26 cellular contexts compared by ENCODE assay signal in the genomic region with DNA sequence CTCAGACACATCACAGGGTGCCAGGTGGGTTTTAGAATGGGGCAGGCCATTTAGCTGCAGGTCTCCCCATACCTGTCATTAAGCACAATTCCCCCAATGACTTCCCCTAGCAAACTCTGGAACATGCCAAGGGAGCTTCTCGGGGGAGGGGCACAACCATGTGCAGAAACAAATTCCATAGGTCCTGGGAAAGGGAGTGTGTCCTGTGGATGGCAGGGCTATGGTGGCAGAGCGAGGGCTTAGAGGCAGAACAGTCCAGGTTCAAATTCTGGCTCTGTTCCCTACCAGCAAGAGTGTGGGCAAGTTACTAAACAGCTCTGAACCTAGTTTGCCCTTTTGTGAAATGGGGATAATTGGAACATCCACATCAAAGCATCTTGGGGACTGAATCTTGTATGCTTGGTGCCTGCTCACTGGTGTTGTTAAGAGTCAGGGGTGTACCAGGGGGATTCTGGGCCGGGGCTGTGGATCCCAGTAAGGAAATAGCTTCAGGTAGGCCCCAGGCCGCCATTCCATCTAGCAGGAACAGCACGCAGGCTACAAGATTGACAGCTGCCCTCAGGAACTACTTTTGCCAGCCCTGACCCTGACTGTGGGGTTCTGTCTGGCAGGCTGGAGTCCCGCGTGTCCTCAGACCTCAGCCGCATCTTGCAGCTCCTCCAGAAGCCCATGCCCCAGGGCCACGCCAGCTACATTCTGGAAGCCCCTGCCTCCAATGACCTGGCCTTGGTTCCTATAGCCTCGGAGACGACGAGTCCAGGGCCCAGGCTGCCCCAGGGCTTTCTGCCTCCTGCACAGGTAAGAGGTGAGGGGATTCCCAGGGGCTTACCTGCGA. TPM values are rescaled to one million over a fixed set of nuclear protein-coding genes. Genes with fewer than 3 reads are reported as not detected.
DNase-seq lines count a peak whose midpoint lies in the region; ATAC-seq and TF ChIP-seq lines count a peak whose summit lies in the region.
"Had no signal": no experiment of that assay in that cellular context is flagged by ENCODE, and none has a peak within 500 bp of the region (broad histone marks: within the 10 kb centered on the region; RNA-seq: fewer than 3 reads in every experiment).

No MANE protein-coding gene starts in this region.

- no peak for TF ChIP-seq EP300 in upper lobe of left lung (IDR thresholded peaks at IDR 0.05)

- 89 to 90% methylated on average over 9 to 13 of the region's 13 CpGs for WGBS in endodermal cell (ENCODE audit: insufficient coverage in 1 of 2, insufficient read length in 1 of 2), 2 experiments
- WGBS in upper lobe of left lung, 2 donors: 86 to 93% methylated on average over 7 to 13 of the region's 13 CpGs

- H3K36me3 Mint-ChIP-seq in endodermal cell (ENCODE audit: low read depth): no peaks in the 10 kb centered on the region
- H3K36me3 Mint-ChIP-seq: CD14-positive monocyte; stimulated activated naive B cell treated with anti-CD40 and anti-IgM and Interleukin-4, amounts not matched to agents 10 μg/mL and 1 μg/mL and 100 μg/mL, for 72 hours had no signal

- H3K9me3 ChIP-seq in endodermal cell (ENCODE audit: control insufficient read depth, low read length) (no peaks in the 10 kb centered on the region), upper lobe of left lung (no peaks in the 10 kb centered on the region)
- H3K9me3 ChIP-seq: left ventricle myocardium inferior, neutrophil, prostate gland had no signal

- no peaks in the 10 kb centered on the region for H3K4me1 Mint-ChIP-seq in endodermal cell
- H3K4me1 Mint-ChIP-seq: stimulated activated naive B cell treated with anti-CD40 and anti-IgM and Interleukin-4, amounts not matched to agents 10 μg/mL and 1 μg/mL and 100 μg/mL, for 72 hours had no signal

- H3K27me3 Mint-ChIP-seq in endodermal cell (ENCODE audit: insufficient read depth): peaks cover 5% of the 10 kb centered on the region

- H3K4me3 Mint-ChIP-seq in endodermal cell: no peak overlapping the region
- H3K4me3 Mint-ChIP-seq: activated CD4-positive, alpha-beta T cell treated with anti-CD3 and anti-CD28 coated beads, Interleukin-2, amount 10 ng/mL, durations not matched to agents 24 days and 14 days; CD14-positive monocyte; stimulated activated naive B cell treated with anti-CD40 and anti-IgM and Interleukin-4, amounts not matched to agents 10 μg/mL and 1 μg/mL and 100 μg/mL, for 72 hours had no signal

- no peaks in the 10 kb centered on the region for H3K9me3 Mint-ChIP-seq in endodermal cell
- H3K9me3 Mint-ChIP-seq: activated CD4-positive, alpha-beta T cell treated with anti-CD3 and anti-CD28 coated beads, Interleukin-2, amount 10 ng/mL, durations not matched to agents 24 days and 14 days; stimulated activated naive B cell treated with anti-CD40 and anti-IgM and Interleukin-4, amounts not matched to agents 10 μg/mL and 1 μg/mL and 100 μg/mL, for 72 hours had no signal

- H3K27ac Mint-ChIP-seq in endodermal cell: no peak overlapping the region
- H3K27ac Mint-ChIP-seq: activated CD4-positive, alpha-beta T cell treated with anti-CD3 and anti-CD28 coated beads, Interleukin-2, amount 10 ng/mL, durations not matched to agents 24 days and 14 days; CD14-positive monocyte; stimulated activated naive B cell treated with anti-CD40 and anti-IgM and Interleukin-4, amounts not matched to agents 10 μg/mL and 1 μg/mL and 100 μg/mL, for 72 hours had no signal

- H3K27ac ChIP-seq in endodermal cell (ENCODE audit: low read depth, low read length) (no peak overlapping the region), upper lobe of left lung (no peak overlapping the region)
- H3K27ac ChIP-seq: left ventricle myocardium inferior, neutrophil, prostate gland, VCaP had no signal

- no peak for ATAC-seq in upper lobe of left lung (ENCODE audit: low FRiP score in 2 of 2)
- ATAC-seq: PC-3; stimulated activated naive B cell treated with anti-CD40 and anti-IgM and Interleukin-4, amounts not matched to agents 10 μg/mL and 1 μg/mL and 100 μg/mL, for 72 hours had no signal

- H3K9ac ChIP-seq in endodermal cell (ENCODE audit: extremely low read depth, low read length, poor library complexity, severe bottlenecking): no peak overlapping the region

- H3K27me3 ChIP-seq in H7 (ENCODE audit: control insufficient read depth, insufficient read depth, low read length) (no peaks in the 10 kb centered on the region), endodermal cell (ENCODE audit: control insufficient read depth, insufficient read depth, low read length, poor library complexity, severe bottlenecking) (peaks cover 3% of the 10 kb centered on the region), upper lobe of left lung (no peaks in the 10 kb centered on the region)

- DNase-seq in H7 (peak; percentile 42), endodermal cell (peak; percentile 57), upper lobe of left lung (peak; percentile 13 to 50), NCI-H2107 (lab: John Stamatoyannopoulos, UW) (no peak), NCI-H1436 treated with DMSO at 0.1 percent for 48 hours (lab: John Stamatoyannopoulos, UW) (no peak)
- DNase-seq: activated CD4-positive, alpha-beta T cell treated with anti-CD3 and anti-CD28 coated beads, Interleukin-2, amount 10 ng/mL, durations not matched to agents 24 days and 14 days; activated naive CD4-positive, alpha-beta T cell; activated T-cell treated with anti-CD3 and anti-CD28 coated beads, Interleukin-2, amount 50 U/mL, for 1 hour; DMS79 treated with DMSO at 0.1 percent for 48 hours; left ventricle myocardium inferior; NCI-H1694 treated with DMSO at 0.1 percent for 48 hours; NCI-H524; NK-92 treated with Interleukin-12 subunit alpha and Interleukin-12 subunit beta, amount 100 ng/mL, for 24 hours; stimulated activated CD4-positive, alpha-beta T cell treated with anti-CD3 and anti-CD28 coated beads, Interleukin-15, amount 100 ng/mL, for 24 hours; stimulated activated naive B cell treated with anti-CD40 and anti-IgM and Interleukin-4, amounts not matched to agents 10 μg/mL and 1 μg/mL and 100 μg/mL, for 72 hours; T-helper 9 cell had no signal

- H3K4me3 ChIP-seq in H7 (ENCODE audit: insufficient read depth, low read depth, low read length): no peak overlapping the region
- no peak overlapping the region for H3K4me3 ChIP-seq in endodermal cell (ENCODE audit: low read length)
- H3K4me3 ChIP-seq in upper lobe of left lung: no peak overlapping the region
- H3K4me3 ChIP-seq: left ventricle myocardium inferior, prostate gland had no signal

- H3K36me3 ChIP-seq in H7 (replicated peaks; ENCODE audit: control insufficient read depth, insufficient read depth, low read length) (no peaks in the 10 kb centered on the region), endodermal cell (ENCODE audit: control insufficient read depth, insufficient read depth, low read length) (no peaks in the 10 kb centered on the region), upper lobe of left lung (no peaks in the 10 kb centered on the region)
- H3K36me3 ChIP-seq: left ventricle myocardium inferior, neutrophil, prostate gland had no signal

- TF ChIP-seq CTCF in endodermal cell (conservative IDR thresholded peaks at IDR 0.05) (no peak), upper lobe of left lung (IDR thresholded peaks at IDR 0.05) (no peak)

- TF ChIP-seq POLR2A in upper lobe of left lung (IDR thresholded peaks at IDR 0.05): no peak

- H3K4me1 ChIP-seq in endodermal cell (ENCODE audit: control insufficient read depth, insufficient read depth, low read length) (no peaks in the 10 kb centered on the region), upper lobe of left lung (peaks cover 6 to 8% (median 6%) of the 10 kb centered on the region in 4 donors)
- H3K4me1 ChIP-seq: prostate gland had no signal

RNA-seq across cellular contexts. Expression of a gene that starts 5.6 kb away (rescaled TPM):
- 60.8 and 68.2 TPM in 2 replicates for total RNA-seq in H7 (2014; rRNA removed; shearing (Covaris generic))
- total RNA-seq in endodermal cell: 100 to 1,000 TPM in 1 of 2 donors, 10 to 100 TPM in 1; 96.0 to 114 TPM
- polyA plus RNA-seq in endodermal cell (2013, experiment 1 of 2): 105 TPM
- 92.5 TPM for polyA plus RNA-seq in endodermal cell (2013, experiment 2 of 2)
- 10 to 100 TPM; 26.0 to 86.3 (median 42.3) TPM for total RNA-seq in upper lobe of left lung

RNA-seq across cellular contexts. Expression of a gene that starts 21.5 kb away (rescaled TPM):
- total RNA-seq in H7 (2014; rRNA removed; shearing (Covaris generic)): 1.5 and 1.6 TPM in 2 replicates
- under 1 TPM; 0.79 to 0.95 TPM for total RNA-seq in endodermal cell
- polyA plus RNA-seq in endodermal cell (2013, experiment 1 of 2): 0.46 TPM
- 0.29 TPM for polyA plus RNA-seq in endodermal cell (2013, experiment 2 of 2)
- total RNA-seq in upper lobe of left lung: 1 to 10 TPM in 1 of 6 donors, under 1 TPM in 3, not detected in 2; 0.22 to 4.2 (median 0.31) TPM
- total RNA-seq: activated CD4-positive, alpha-beta T cell treated with anti-CD3 and anti-CD28 coated beads, Interleukin-2, amount 10 ng/mL, durations not matched to agents 24 days and 14 days; activated CD8-positive, alpha-beta memory T cell treated with anti-CD3 and anti-CD28 coated beads for 36 hours; dermis microvascular lymphatic vessel endothelial cell; endothelial cell of umbilical vein; fibroblast of lung; left ventricle myocardium inferior; PC-3; ureter had no signal
- polyA plus RNA-seq: CD14-positive monocyte, fibroblast of lung had no signal

RNA-seq across cellular contexts. Expression of a gene that starts 56.0 kb away (rescaled TPM):
- total RNA-seq in H7 (2014; rRNA removed; shearing (Covaris generic)): 20.0 and 22.2 TPM in 2 replicates
- 10 to 100 TPM; 19.6 to 20.3 TPM for total RNA-seq in endodermal cell
- polyA plus RNA-seq in endodermal cell (2013, experiment 1 of 2): 17.6 TPM
- polyA plus RNA-seq in endodermal cell (2013, experiment 2 of 2): 21.2 TPM
- total RNA-seq in upper lobe of left lung: 10 to 100 TPM in 5 of 6 donors, 1 to 10 TPM in 1; 6.3 to 17.5 (median 13.5) TPM

Comparison
In these comparisons a context has a peak if more than half of its experiments do, and no peak if none do; other contexts are left out.
1. DNase-seq: peak in H7 (single experiment), endodermal cell (single experiment) and upper lobe of left lung (2 of 2); none in NCI-H2107 (single experiment) and NCI-H1436 treated with DMSO at 0.1 percent for 48 hours (single experiment).